Comparison of ENCODE assay signal across 17 cellular contexts in the genomic region with DNA sequence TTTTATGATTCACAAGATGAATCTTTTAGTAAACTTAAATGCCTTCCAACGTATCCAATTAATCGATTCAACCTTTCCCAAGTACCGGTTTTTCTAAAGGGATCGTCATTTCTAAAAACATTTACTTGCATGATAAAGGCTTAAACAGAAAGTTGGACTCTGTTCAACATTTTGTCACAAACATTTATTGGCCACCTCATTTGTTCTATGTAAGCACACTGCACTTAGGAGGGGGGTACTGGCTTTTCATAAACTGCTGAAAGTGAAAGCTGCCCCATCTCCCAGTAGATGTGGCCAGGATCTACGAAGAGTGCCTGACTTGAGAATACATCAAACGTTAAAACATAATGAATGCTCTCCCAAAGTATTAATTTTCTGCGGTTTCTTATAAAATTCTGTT. TPM values are rescaled to one million over a fixed set of nuclear protein-coding genes. Genes with fewer than 3 reads are reported as not detected.
DNase-seq lines count a peak whose midpoint lies in the region; ATAC-seq and TF ChIP-seq lines count a peak whose summit lies in the region.
"Had no signal": no experiment of that assay in that cellular context is flagged by ENCODE, and none has a peak within 500 bp of the region (broad histone marks: within the 10 kb centered on the region; RNA-seq: fewer than 3 reads in every experiment).

No MANE protein-coding gene starts in this region.

- no peak for TF ChIP-seq POLR2A in body of pancreas (IDR thresholded peaks at IDR 0.05)

- H3K9me3 ChIP-seq in body of pancreas (no peaks in the 10 kb centered on the region), lower lobe of right lung (no peaks in the 10 kb centered on the region), BE2C (no peaks in the 10 kb centered on the region)
- H3K9me3 ChIP-seq: BLaER1 treated with 17β-estradiol and CSF1 and Interleukin-3, amounts not matched to agents 10 nM and 100 nM had no signal

- H3K4me1 ChIP-seq in body of pancreas: peaks cover 4% of the 10 kb centered on the region
- no peaks in the 10 kb centered on the region for H3K4me1 ChIP-seq in lower lobe of right lung
- H3K4me1 ChIP-seq in BE2C: no peaks in the 10 kb centered on the region
- H3K4me1 ChIP-seq: parathyroid adenoma had no signal

- intact Hi-C loops in body of pancreas (cut with DNase I) (no loop called here), lower lobe of right lung (cut with DNase I) (no loop called here), natural killer cell (cut with micrococcal nuclease) (no loop called here)

- no peaks in the 10 kb centered on the region for H3K4me1 Mint-ChIP-seq in natural killer cell
- H3K4me1 Mint-ChIP-seq: activated CD4-positive, alpha-beta memory T cell treated with anti-CD3 and anti-CD28 coated beads, Interleukin-2, amount 10 ng/mL, durations not matched to agents 7 days and 5 days had no signal

- H3K27me3 Mint-ChIP-seq in natural killer cell (ENCODE audit: low read depth in 2 of 2): no peaks in the 10 kb centered on the region
- H3K27me3 Mint-ChIP-seq: brain had no signal

- H3K27ac Mint-ChIP-seq in natural killer cell: no peak overlapping the region
- H3K27ac Mint-ChIP-seq: activated CD4-positive, alpha-beta memory T cell treated with anti-CD3 and anti-CD28 coated beads, Interleukin-2, amount 10 ng/mL, durations not matched to agents 7 days and 5 days; activated T-helper 2 cell treated with anti-CD3 and anti-CD28 coated beads, Interferon-gamma antibody, Interleukin-2, Interleukin-4, amounts not matched to agents 10 μg/mL and 5 μg/mL and 100 μg/mL, durations not matched to agents 14 hours and 24 hours and 36 hours had no signal

- DNase-seq in AG08395 (ENCODE audit: low spot score) (peak; percentile 5), HT1080 (ENCODE audit: low read depth) (peak; percentile 18), body of pancreas (peak in 1 of 4 donors; percentile 27), lower lobe of right lung (no peak), BE2C (no peak), natural killer cell (no peak), glomerular visceral epithelial cell (ENCODE audit: extremely low spot score) (no peak)
- DNase-seq: activated CD4-positive, alpha-beta memory T cell treated with anti-CD3 and anti-CD28 coated beads, Interleukin-2, amount 10 ng/mL, durations not matched to agents 7 days and 5 days; effector CD8-positive, alpha-beta T cell; kidney; NCI-H2171 treated with DMSO at 0.1 percent for 48 hours had no signal

- H3K4me3 Mint-ChIP-seq in natural killer cell: no peak overlapping the region
- H3K4me3 Mint-ChIP-seq: activated CD4-positive, alpha-beta memory T cell treated with anti-CD3 and anti-CD28 coated beads, Interleukin-2, amount 10 ng/mL, durations not matched to agents 7 days and 5 days had no signal

- 22 to 24% methylated on average over 7 of the region's 7 CpGs for WGBS in body of pancreas, 2 donors

- no peak for TF ChIP-seq CTCF in body of pancreas (IDR thresholded peaks at IDR 0.05)
- TF ChIP-seq CTCF in lower lobe of right lung (IDR thresholded peaks at IDR 0.05): no peak
- TF ChIP-seq CTCF in BE2C (IDR thresholded peaks at IDR 0.05; ENCODE audit: low read depth, low read length): no peak
- no peak for TF ChIP-seq CTCF in natural killer cell (IDR thresholded peaks at IDR 0.05)

- no peaks in the 10 kb centered on the region for H3K27me3 ChIP-seq in body of pancreas
- no peaks in the 10 kb centered on the region for H3K27me3 ChIP-seq in lower lobe of right lung (ENCODE audit: low read depth)
- H3K27me3 ChIP-seq in BE2C: no peaks in the 10 kb centered on the region
- H3K27me3 ChIP-seq: BLaER1 treated with 17β-estradiol and CSF1 and Interleukin-3, amounts not matched to agents 10 nM and 100 nM had no signal

- peak; percentile 63 for ATAC-seq in body of pancreas
- no peak for ATAC-seq in lower lobe of right lung
- ATAC-seq in natural killer cell: no peak
- ATAC-seq in HG03196 (IDR thresholded peaks at IDR 0.05; ENCODE audit: unreplicated experiment): no peak

- H3K36me3 Mint-ChIP-seq in natural killer cell: no peaks in the 10 kb centered on the region
- H3K36me3 Mint-ChIP-seq: brain had no signal

- H3K9me3 Mint-ChIP-seq in natural killer cell: no peaks in the 10 kb centered on the region
- H3K9me3 Mint-ChIP-seq: activated CD4-positive, alpha-beta memory T cell treated with anti-CD3 and anti-CD28 coated beads, Interleukin-2, amount 10 ng/mL, durations not matched to agents 7 days and 5 days; activated T-helper 2 cell treated with anti-CD3 and anti-CD28 coated beads, Interferon-gamma antibody, Interleukin-2, Interleukin-4, amounts not matched to agents 10 μg/mL and 5 μg/mL and 100 μg/mL, durations not matched to agents 14 hours and 24 hours and 36 hours; brain had no signal

- H3K4me3 ChIP-seq in body of pancreas: no peak overlapping the region
- peak overlapping the region; percentile 14 for H3K4me3 ChIP-seq in lower lobe of right lung
- no peak overlapping the region for H3K4me3 ChIP-seq in BE2C (ENCODE audit: low read depth, low read length)
- H3K4me3 ChIP-seq: BLaER1 treated with 17β-estradiol and CSF1 and Interleukin-3, amounts not matched to agents 10 nM and 100 nM had no signal

- peak overlapping the region in 1 of 4 donors; percentile 44 for H3K27ac ChIP-seq in body of pancreas
- H3K27ac ChIP-seq in lower lobe of right lung: no peak overlapping the region
- H3K27ac ChIP-seq: BLaER1 treated with 17β-estradiol and CSF1 and Interleukin-3, amounts not matched to agents 10 nM and 100 nM; parathyroid adenoma had no signal

- H3K36me3 ChIP-seq in body of pancreas (replicated peaks in 1 of 2; ENCODE audit: insufficient read depth in 1 of 2, low read depth in 2 of 2) (no peaks in the 10 kb centered on the region), lower lobe of right lung (no peaks in the 10 kb centered on the region), BE2C (peaks cover 4% of the 10 kb centered on the region)
- H3K36me3 ChIP-seq: BLaER1 treated with 17β-estradiol and CSF1 and Interleukin-3, amounts not matched to agents 10 nM and 100 nM had no signal

RNA-seq across cellular contexts. Expression of a gene that starts 37.3 kb away (rescaled TPM):
- total RNA-seq in HT1080 (2014; rRNA removed; shearing (Covaris generic)): 0.06 TPM in 1 of 2 replicates, not detected in the other
- 0.27 and 0.30 TPM in 2 replicates for polyA plus RNA-seq in HT1080 (2015; cell fraction: cytosol; rRNA removed)
- 0.25 and 0.59 TPM in 2 replicates for polyA plus RNA-seq in HT1080 (2015; cell fraction: nucleus; rRNA removed)
- 1 to 10 TPM in 1 of 2 donors, under 1 TPM in 1; 0.26 to 2.0 TPM for total RNA-seq in body of pancreas
- total RNA-seq in lower lobe of right lung: not detected
- 0.80 TPM for polyA plus RNA-seq in BE2C (2012; ENCODE audit: insufficient read depth, insufficient read length, low read depth)
- not detected for total RNA-seq in natural killer cell
- total RNA-seq: activated CD4-positive, alpha-beta memory T cell treated with anti-CD3 and anti-CD28 coated beads, Interleukin-2, amount 10 ng/mL, durations not matched to agents 7 days and 5 days; activated T-helper 2 cell treated with anti-CD3 and anti-CD28 coated beads, Interferon-gamma antibody, Interleukin-2, Interleukin-4, amounts not matched to agents 10 μg/mL and 5 μg/mL and 100 μg/mL, durations not matched to agents 14 hours and 24 hours and 36 hours; subcutaneous adipose tissue had no signal

Comparison
In these comparisons a context has a peak if more than half of its experiments do, and no peak if none do; other contexts are left out.
1. DNase-seq: peak in AG08395 (single experiment) and HT1080 (single experiment); none in lower lobe of right lung (single experiment), BE2C (single experiment), natural killer cell (single experiment) and glomerular visceral epithelial cell (single experiment).